Comparison of ENCODE assay signal across 8 cellular contexts in the genomic region with DNA sequence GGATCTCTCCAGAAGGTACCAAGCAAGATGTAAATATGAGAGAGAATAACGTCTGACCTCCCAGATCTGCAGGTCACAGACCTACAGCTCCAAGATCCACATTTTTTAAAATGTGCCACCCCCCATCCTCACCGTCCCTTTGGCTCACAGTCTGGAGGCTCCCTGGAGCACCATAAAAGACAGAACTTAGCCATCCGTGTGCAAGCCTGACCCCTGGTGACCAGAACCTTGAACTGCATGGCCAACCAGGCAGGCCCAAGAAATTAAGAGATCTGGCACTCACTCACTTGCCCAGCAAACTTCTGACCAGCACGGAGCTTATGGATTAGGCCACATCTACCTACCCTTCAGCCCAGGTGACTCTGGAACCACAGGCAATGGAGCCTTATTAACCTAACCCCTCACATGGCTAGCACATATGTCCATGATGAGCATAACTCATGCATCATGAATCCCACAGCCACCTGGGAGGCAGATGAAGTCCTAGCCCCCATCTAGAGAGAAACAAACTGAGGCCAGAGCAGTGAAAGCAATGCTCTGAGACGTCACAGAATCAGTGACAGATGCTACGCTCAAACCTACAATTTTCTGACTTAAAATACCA.
A peak's percentile ranks its signal among the peaks of the same experiment; 100 is the strongest.
DNase-seq lines count a peak whose midpoint lies in the region; ATAC-seq and TF ChIP-seq lines count a peak whose summit lies in the region.

No MANE protein-coding gene starts in this region.

- peak overlapping the region; percentile 5 for H3K4me3 Mint-ChIP-seq in activated naive CD4-positive, alpha-beta T cell treated with anti-CD3 and anti-CD28 coated beads, Interleukin-2, amount 50 U/mL, for 24 hours
- H3K4me3 Mint-ChIP-seq in progenitor cell of endocrine pancreas (ENCODE audit: low read depth): no peak overlapping the region

- ATAC-seq in SK-N-SH treated with all-trans-retinoic acid at 6 μM for 48 hours (peak; percentile 59), Right ventricle myocardium superior (ENCODE audit: poor library complexity) (peak; percentile 63), HG03039 (IDR thresholded peaks at IDR 0.05; ENCODE audit: unreplicated experiment) (no peak), GM18861 (IDR thresholded peaks at IDR 0.05; ENCODE audit: unreplicated experiment) (no peak)

- H3K4me1 Mint-ChIP-seq in activated naive CD4-positive, alpha-beta T cell treated with anti-CD3 and anti-CD28 coated beads, Interleukin-2, amount 50 U/mL, for 24 hours: peaks cover 63% of the 10 kb centered on the region
- peaks cover 5% of the 10 kb centered on the region for H3K4me1 Mint-ChIP-seq in progenitor cell of endocrine pancreas (ENCODE audit: low read depth)

- peak; percentile 25 for DNase-seq in COR-L47 (lab: John Stamatoyannopoulos, UW)
- peak; percentile 94 for DNase-seq in HuH-7.5 (ENCODE audit: low spot score)
- peak; percentile 83 for DNase-seq in Right ventricle myocardium superior
- peak; percentile 64 for DNase-seq in progenitor cell of endocrine pancreas (ENCODE audit: low spot score, unreplicated experiment)

- H3K9me3 Mint-ChIP-seq in activated naive CD4-positive, alpha-beta T cell treated with anti-CD3 and anti-CD28 coated beads, Interleukin-2, amount 50 U/mL, for 24 hours: no peaks in the 10 kb centered on the region
- no peaks in the 10 kb centered on the region for H3K9me3 Mint-ChIP-seq in progenitor cell of endocrine pancreas (ENCODE audit: low read depth)

- H3K27ac Mint-ChIP-seq in activated naive CD4-positive, alpha-beta T cell treated with anti-CD3 and anti-CD28 coated beads, Interleukin-2, amount 50 U/mL, for 24 hours: peak overlapping the region; percentile 43
- no peak overlapping the region for H3K27ac Mint-ChIP-seq in progenitor cell of endocrine pancreas

- peak; percentile 96 for TF ChIP-seq CTCF in progenitor cell of endocrine pancreas (IDR thresholded peaks at IDR 0.05; ENCODE audit: unreplicated experiment)

- no peaks in the 10 kb centered on the region for H3K27me3 Mint-ChIP-seq in activated naive CD4-positive, alpha-beta T cell treated with anti-CD3 and anti-CD28 coated beads, Interleukin-2, amount 50 U/mL, for 24 hours
- peaks cover 80% of the 10 kb centered on the region for H3K27me3 Mint-ChIP-seq in progenitor cell of endocrine pancreas

- H3K36me3 Mint-ChIP-seq in activated naive CD4-positive, alpha-beta T cell treated with anti-CD3 and anti-CD28 coated beads, Interleukin-2, amount 50 U/mL, for 24 hours: no peaks in the 10 kb centered on the region
- H3K36me3 Mint-ChIP-seq in progenitor cell of endocrine pancreas (ENCODE audit: insufficient read depth): no peaks in the 10 kb centered on the region

- intact Hi-C loops in Right ventricle myocardium superior (cut with DNase I): loop anchor here (5.0 to 10.0 kb wide), 2 partner anchors 761 to 913 kb away; no protein-coding TSS in a partner anchor

TF ChIP-seq in SK-N-SH treated with all-trans-retinoic acid at 6 μM for 48 hours, 23 proteins besides CTCF, POLR2A, EP300 and RAD21:
- TF ChIP-seq ZNF565 (CRISPR knock-in tag; conservative IDR thresholded peaks at IDR 0.05; ENCODE audit: low read depth) (no peak), ZFP3 (CRISPR knock-in tag; IDR thresholded peaks at IDR 0.05) (no peak), RARB (CRISPR knock-in tag; IDR thresholded peaks at IDR 0.05) (no peak), ESRRG (CRISPR knock-in tag; IDR thresholded peaks at IDR 0.05) (no peak), ARNTL (CRISPR knock-in tag; IDR thresholded peaks at IDR 0.05; ENCODE audit: borderline replicate concordance, low read depth) (no peak), PPARA (CRISPR knock-in tag; IDR thresholded peaks at IDR 0.05; ENCODE audit: borderline replicate concordance) (no peak), OSR1 (CRISPR knock-in tag; IDR thresholded peaks at IDR 0.05) (no peak), SNAI2 (CRISPR knock-in tag; IDR thresholded peaks at IDR 0.05) (no peak), ZC3H10 (CRISPR knock-in tag; IDR thresholded peaks at IDR 0.05) (no peak), ISL1 (CRISPR knock-in tag; IDR thresholded peaks at IDR 0.05) (no peak), ZNF8 (CRISPR knock-in tag; IDR thresholded peaks at IDR 0.05) (no peak), CSDC2 (CRISPR knock-in tag; IDR thresholded peaks at IDR 0.05) (no peak)
- TF ChIP-seq, protein P1, sequence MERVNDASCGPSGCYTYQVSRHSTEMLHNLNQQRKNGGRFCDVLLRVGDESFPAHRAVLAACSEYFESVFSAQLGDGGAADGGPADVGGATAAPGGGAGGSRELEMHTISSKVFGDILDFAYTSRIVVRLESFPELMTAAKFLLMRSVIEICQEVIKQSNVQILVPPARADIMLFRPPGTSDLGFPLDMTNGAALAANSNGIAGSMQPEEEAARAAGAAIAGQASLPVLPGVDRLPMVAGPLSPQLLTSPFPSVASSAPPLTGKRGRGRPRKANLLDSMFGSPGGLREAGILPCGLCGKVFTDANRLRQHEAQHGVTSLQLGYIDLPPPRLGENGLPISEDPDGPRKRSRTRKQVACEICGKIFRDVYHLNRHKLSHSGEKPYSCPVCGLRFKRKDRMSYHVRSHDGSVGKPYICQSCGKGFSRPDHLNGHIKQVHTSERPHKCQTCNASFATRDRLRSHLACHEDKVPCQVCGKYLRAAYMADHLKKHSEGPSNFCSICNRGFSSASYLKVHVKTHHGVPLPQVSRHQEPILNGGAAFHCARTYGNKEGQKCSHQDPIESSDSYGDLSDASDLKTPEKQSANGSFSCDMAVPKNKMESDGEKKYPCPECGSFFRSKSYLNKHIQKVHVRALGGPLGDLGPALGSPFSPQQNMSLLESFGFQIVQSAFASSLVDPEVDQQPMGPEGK (CRISPR knock-in tag; IDR thresholded peaks at IDR 0.05; ENCODE audit: borderline replicate concordance): no peak
- TF ChIP-seq, protein P2, sequence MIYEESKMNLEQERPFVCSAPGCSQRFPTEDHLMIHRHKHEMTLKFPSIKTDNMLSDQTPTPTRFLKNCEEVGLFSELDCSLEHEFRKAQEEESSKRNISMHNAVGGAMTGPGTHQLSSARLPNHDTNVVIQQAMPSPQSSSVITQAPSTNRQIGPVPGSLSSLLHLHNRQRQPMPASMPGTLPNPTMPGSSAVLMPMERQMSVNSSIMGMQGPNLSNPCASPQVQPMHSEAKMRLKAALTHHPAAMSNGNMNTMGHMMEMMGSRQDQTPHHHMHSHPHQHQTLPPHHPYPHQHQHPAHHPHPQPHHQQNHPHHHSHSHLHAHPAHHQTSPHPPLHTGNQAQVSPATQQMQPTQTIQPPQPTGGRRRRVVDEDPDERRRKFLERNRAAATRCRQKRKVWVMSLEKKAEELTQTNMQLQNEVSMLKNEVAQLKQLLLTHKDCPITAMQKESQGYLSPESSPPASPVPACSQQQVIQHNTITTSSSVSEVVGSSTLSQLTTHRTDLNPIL (CRISPR knock-in tag; IDR thresholded peaks at IDR 0.05; ENCODE audit: low read depth): no peak
TF ChIP-seq in SK-N-SH treated with all-trans-retinoic acid at 6 μM for 48 hours: peak in this region for 0.

Comparison
In these comparisons a context has a peak if more than half of its experiments do, and no peak if none do; other contexts are left out.
1. DNase-seq: peak in every context shown above with its lines; median percentile 94 in HuH-7.5; 83 in Right ventricle myocardium superior; 64 in progenitor cell of endocrine pancreas; 25 in COR-L47.
2. ATAC-seq: peak in SK-N-SH treated with all-trans-retinoic acid at 6 μM for 48 hours (single experiment) and Right ventricle myocardium superior (single experiment); none in HG03039 (single experiment) and GM18861 (single experiment).